Comparison of ENCODE assay signal across 18 cellular contexts in the genomic region with DNA sequence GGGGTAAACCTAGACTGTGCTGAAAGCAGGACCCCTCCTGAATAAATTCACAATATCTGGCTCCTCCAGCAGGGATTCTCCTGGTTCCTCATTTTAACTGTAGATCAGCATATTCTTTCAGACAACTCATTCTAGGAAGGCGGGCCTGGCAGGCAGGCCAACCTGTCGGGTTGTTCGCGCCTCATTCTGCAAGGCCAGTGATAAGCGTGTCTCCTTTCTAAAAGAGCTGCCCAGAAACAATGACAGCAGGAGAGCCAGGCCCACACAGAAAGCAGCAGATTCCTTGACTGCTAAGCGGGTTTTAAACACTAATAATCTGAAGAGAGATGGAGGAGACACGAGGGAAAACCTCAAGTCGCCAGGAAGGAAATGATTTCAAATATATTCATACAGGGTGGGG.
DNase-seq lines count a peak whose midpoint lies in the region; ATAC-seq, FAIRE-seq and TF ChIP-seq lines count a peak whose summit lies in the region.
"Had no signal": no experiment of that assay in that cellular context is flagged by ENCODE, and none has a peak within 500 bp of the region (broad histone marks: within the 10 kb centered on the region; RNA-seq: fewer than 3 reads in every experiment).

No MANE protein-coding gene starts in this region.

- H3K27ac Mint-ChIP-seq in T-helper 17 cell (peak overlapping the region; percentile 27), neural crest cell (ENCODE audit: unreplicated experiment) (peak overlapping the region; percentile 41)
- H3K27ac Mint-ChIP-seq: activated naive CD8-positive, alpha-beta T cell treated with anti-CD3 and anti-CD28 coated beads for 36 hours; natural killer cell; type B pancreatic cell had no signal

- no peaks in the 10 kb centered on the region for H3K9me3 Mint-ChIP-seq in neural crest cell
- H3K9me3 Mint-ChIP-seq: activated naive CD8-positive, alpha-beta T cell treated with anti-CD3 and anti-CD28 coated beads for 36 hours; natural killer cell; type B pancreatic cell had no signal

- peaks cover 36% of the 10 kb centered on the region for H3K4me1 Mint-ChIP-seq in T-helper 17 cell
- peaks cover 21% of the 10 kb centered on the region for H3K4me1 Mint-ChIP-seq in neural crest cell
- H3K4me1 Mint-ChIP-seq: activated naive CD8-positive, alpha-beta T cell treated with anti-CD3 and anti-CD28 coated beads for 36 hours; natural killer cell had no signal

- H4K20me1 ChIP-seq in GM23248 (ENCODE audit: insufficient read depth) = no peaks in the 10 kb centered on the region

- peaks cover 13% of the 10 kb centered on the region for H3K36me3 Mint-ChIP-seq in T-helper 17 cell (ENCODE audit: low read depth)
- H3K36me3 Mint-ChIP-seq in neural crest cell (ENCODE audit: low read depth) = peaks cover 3% of the 10 kb centered on the region
- H3K36me3 Mint-ChIP-seq: natural killer cell had no signal

- 89 to 93% methylated on average over 8 of the region's 8 CpGs for WGBS in GM23248 (ENCODE audit: low coverage in 1 of 2, low lambda C conversion rate in 2 of 2, missing lambda C conversion rate in 2 of 2), 2 experiments

- no peaks in the 10 kb centered on the region for H3K79me2 ChIP-seq in GM23248 (ENCODE audit: insufficient read depth)

- H2AFZ ChIP-seq in GM23248 = no peak overlapping the region

- H3K4me3 Mint-ChIP-seq in T-helper 17 cell (no peak overlapping the region), neural crest cell (no peak overlapping the region)
- H3K4me3 Mint-ChIP-seq: activated naive CD8-positive, alpha-beta T cell treated with anti-CD3 and anti-CD28 coated beads for 36 hours; natural killer cell; type B pancreatic cell had no signal

- H3K27me3 Mint-ChIP-seq in T-helper 17 cell (no peaks in the 10 kb centered on the region), neural crest cell (ENCODE audit: low read depth) (no peaks in the 10 kb centered on the region)
- H3K27me3 Mint-ChIP-seq: activated naive CD8-positive, alpha-beta T cell treated with anti-CD3 and anti-CD28 coated beads for 36 hours; type B pancreatic cell had no signal

- in situ Hi-C loops in GM23248 (cut with MboI) = no loop called here

- no peak for FAIRE-seq in RCC 7860 (lab: Jason Lieb, UNC)

- ATAC-seq in T-helper 17 cell = no peak
- ATAC-seq: natural killer cell, Panc1 had no signal

- no peaks in the 10 kb centered on the region for H3K4me1 ChIP-seq in GM23248 (ENCODE audit: insufficient read depth)

- TF ChIP-seq CTCF in fibroblast of pulmonary artery (IDR thresholded peaks at IDR 0.05; ENCODE audit: low read length, missing control alignments) (no peak), neural crest cell (conservative IDR thresholded peaks at IDR 0.05) (no peak)

- no peaks in the 10 kb centered on the region for H3K9me3 ChIP-seq in T-helper 17 cell (ENCODE audit: control insufficient read depth, low read length, poor library complexity, severe bottlenecking)
- no peaks in the 10 kb centered on the region for H3K9me3 ChIP-seq in GM23248 (ENCODE audit: low read depth)

- H3K27me3 ChIP-seq in GM23248 (replicated peaks; ENCODE audit: insufficient read depth) = no peaks in the 10 kb centered on the region

- no peak overlapping the region for H3K9ac ChIP-seq in GM23248

- H3K27ac ChIP-seq in GM23248 = no peak overlapping the region
- H3K27ac ChIP-seq: epithelial cell of prostate had no signal

- H3K36me3 ChIP-seq in GM23248 (ENCODE audit: low read depth) = no peaks in the 10 kb centered on the region

- DNase-seq in CD1c-positive myeloid dendritic cell (ENCODE audit: extremely low spot score) (peak; percentile 13), T-helper 17 cell (no peak), fibroblast of pulmonary artery (ENCODE audit: low read depth) (peak; percentile 38), neural crest cell (ENCODE audit: low read depth, low spot score) (no peak), GM23248 (no peak), RCC 7860 (ENCODE audit: low spot score) (no peak), RPMI8226 (no peak)
- DNase-seq in stimulated activated naive CD4-positive, alpha-beta T cell (lab: John Stamatoyannopoulos, UW) = no peak
- DNase-seq: activated CD4-positive, alpha-beta T cell treated with anti-CD3 and anti-CD28 coated beads for 4 hours; activated naive CD8-positive, alpha-beta T cell treated with anti-CD3 and anti-CD28 coated beads for 36 hours; natural killer cell; NCI-H2029; NCI-H524; stimulated activated CD4-positive, alpha-beta T cell treated with anti-CD3 and anti-CD28 coated beads, Interleukin-4, amount 100 ng/mL, for 4 hours; T-helper 1 cell had no signal

- no peaks in the 10 kb centered on the region for H3F3A ChIP-seq in GM23248 (ENCODE audit: insufficient read depth)

- H3K4me3 ChIP-seq in fibroblast of pulmonary artery (replicated peaks; ENCODE audit: low read depth, low read length) = no peak overlapping the region
- no peak overlapping the region for H3K4me3 ChIP-seq in GM23248

- H3K4me2 ChIP-seq in GM23248 (ENCODE audit: unreplicated experiment) = no peak overlapping the region

- H3K9me2 ChIP-seq in GM23248 (ENCODE audit: insufficient read depth) = no peaks in the 10 kb centered on the region

Comparison
In these comparisons a context has a peak if more than half of its experiments do, and no peak if none do; other contexts are left out.
1. DNase-seq: peak in CD1c-positive myeloid dendritic cell (single experiment) and fibroblast of pulmonary artery (single experiment); none in T-helper 17 cell (0 of 3), neural crest cell (single experiment), GM23248 (single experiment), stimulated activated naive CD4-positive, alpha-beta T cell (0 of 6), RCC 7860 (single experiment) and RPMI8226 (single experiment).